ENCODE assay signal across 10 cellular contexts in genomic region chr1:116496380-116496779, GRCh38.
DNase-seq lines count a peak whose midpoint lies in the region; ATAC-seq, FAIRE-seq and TF ChIP-seq lines count a peak whose summit lies in the region.
"Had no signal": no experiment of that assay in that cellular context is flagged by ENCODE, and none has a peak within 500 bp of the region (broad histone marks: within the 10 kb centered on the region; RNA-seq: fewer than 3 reads in every experiment).

No MANE protein-coding gene starts in this region.

- H3K9ac ChIP-seq in adipocyte (ENCODE audit: low read length) (no peak overlapping the region), kidney (ENCODE audit: low read length in 2 of 2) (no peak overlapping the region)

- intact Hi-C loops in kidney (cut with DNase I) (loop anchor here (10.0 kb wide), 1 partner anchor 352 kb away; no protein-coding TSS in a partner anchor), posterior cingulate gyrus (cut with DNase I) (loop anchor here (5.0 kb wide), 1 partner anchor 779 kb away; no protein-coding TSS in a partner anchor)

- H3K36me3 Mint-ChIP-seq in T-helper 2 cell treated with Interferon-gamma antibody and Interleukin-4, amounts not matched to agents 5 μg/mL and 100 μg/mL, for 36 hours (ENCODE audit: low read depth): peaks cover 5% of the 10 kb centered on the region
- no peaks in the 10 kb centered on the region for H3K36me3 Mint-ChIP-seq in type B pancreatic cell

- H3K27ac Mint-ChIP-seq in T-helper 2 cell treated with Interferon-gamma antibody and Interleukin-4, amounts not matched to agents 5 μg/mL and 100 μg/mL, for 36 hours: peak overlapping the region; percentile 64
- no peak overlapping the region for H3K27ac Mint-ChIP-seq in type B pancreatic cell

- H3K27ac ChIP-seq in kidney (ENCODE audit: low read depth in 2 of 2, low read length in 2 of 2): peak overlapping the region; percentile 84 to 88

- TF ChIP-seq CTCF in kidney (IDR thresholded peaks at IDR 0.05; ENCODE audit: borderline replicate concordance, extremely low read depth, insufficient read depth) (no peak), type B pancreatic cell (conservative IDR thresholded peaks at IDR 0.05) (no peak)

- FAIRE-seq in kidney (lab: Jason Lieb, UNC): no peak

- no peak for DNase-seq in T-helper 2 cell treated with Interferon-gamma antibody and Interleukin-4, amounts not matched to agents 5 μg/mL and 100 μg/mL, for 36 hours (ENCODE audit: low spot score)
- DNase-seq in T-helper 2 cell (no peak), adipocyte (ENCODE audit: low read depth) (peak; percentile 72), kidney (peak; percentile 48), type B pancreatic cell (ENCODE audit: extremely low spot score, unreplicated experiment) (no peak), posterior cingulate gyrus (no peak)
- DNase-seq: ACHN, retina had no signal

- H3K27me3 Mint-ChIP-seq in T-helper 2 cell treated with Interferon-gamma antibody and Interleukin-4, amounts not matched to agents 5 μg/mL and 100 μg/mL, for 36 hours (ENCODE audit: low read depth): no peaks in the 10 kb centered on the region
- H3K27me3 Mint-ChIP-seq in type B pancreatic cell: no peaks in the 10 kb centered on the region

- no peak overlapping the region for H3K4me3 ChIP-seq in adipocyte (ENCODE audit: low read length)
- H3K4me3 ChIP-seq in kidney (ENCODE audit: low read length in 2 of 2): no peak overlapping the region

- H3K4me3 Mint-ChIP-seq in T-helper 2 cell treated with Interferon-gamma antibody and Interleukin-4, amounts not matched to agents 5 μg/mL and 100 μg/mL, for 36 hours: no peak overlapping the region
- peak overlapping the region; percentile 3 for H3K4me3 Mint-ChIP-seq in type B pancreatic cell

- ATAC-seq in HG03521 (IDR thresholded peaks at IDR 0.05; ENCODE audit: unreplicated experiment) (no peak), GM18870 (IDR thresholded peaks at IDR 0.05; ENCODE audit: unreplicated experiment) (no peak)

- peaks cover 35% of the 10 kb centered on the region for H3K4me1 ChIP-seq in adipocyte (ENCODE audit: control insufficient read depth, insufficient read depth, low read length)
- H3K4me1 ChIP-seq in kidney (ENCODE audit: control insufficient read depth in 1 of 2, insufficient read depth in 1 of 2, low read depth in 1 of 2, low read length in 2 of 2): peaks cover 32 to 62% of the 10 kb centered on the region in 2 donors

- H3K27me3 ChIP-seq in adipocyte (replicated peaks; ENCODE audit: control insufficient read depth, insufficient read depth, low read length): no peaks in the 10 kb centered on the region

- no peaks in the 10 kb centered on the region for H3K9me3 ChIP-seq in adipocyte (ENCODE audit: control insufficient read depth, low read length)
- H3K9me3 ChIP-seq in kidney (ENCODE audit: control insufficient read depth in 1 of 2, low read length in 2 of 2): no peaks in the 10 kb centered on the region

- H3K4me1 Mint-ChIP-seq in T-helper 2 cell treated with Interferon-gamma antibody and Interleukin-4, amounts not matched to agents 5 μg/mL and 100 μg/mL, for 36 hours (ENCODE audit: low read depth): peaks cover 28% of the 10 kb centered on the region
- peaks cover 40% of the 10 kb centered on the region for H3K4me1 Mint-ChIP-seq in type B pancreatic cell (ENCODE audit: unreplicated experiment)

- H3K9me3 Mint-ChIP-seq in T-helper 2 cell treated with Interferon-gamma antibody and Interleukin-4, amounts not matched to agents 5 μg/mL and 100 μg/mL, for 36 hours: no peaks in the 10 kb centered on the region
- H3K9me3 Mint-ChIP-seq in type B pancreatic cell: no peaks in the 10 kb centered on the region

- H3K36me3 ChIP-seq in adipocyte (ENCODE audit: control insufficient read depth, insufficient read depth, low read length, severe bottlenecking) (no peaks in the 10 kb centered on the region), kidney (ENCODE audit: control insufficient read depth in 1 of 2, insufficient read depth in 2 of 2, low read length in 2 of 2) (no peaks in the 10 kb centered on the region)

Comparison
In these comparisons a context has a peak if more than half of its experiments do, and no peak if none do; other contexts are left out.
1. DNase-seq: peak in adipocyte (single experiment) and kidney (single experiment); none in T-helper 2 cell treated with Interferon-gamma antibody and Interleukin-4, amounts not matched to agents 5 μg/mL and 100 μg/mL, for 36 hours (single experiment), T-helper 2 cell (0 of 5), type B pancreatic cell (single experiment) and posterior cingulate gyrus (0 of 10).